ENCODE assay signal across 1 cellular context in the genomic region with DNA sequence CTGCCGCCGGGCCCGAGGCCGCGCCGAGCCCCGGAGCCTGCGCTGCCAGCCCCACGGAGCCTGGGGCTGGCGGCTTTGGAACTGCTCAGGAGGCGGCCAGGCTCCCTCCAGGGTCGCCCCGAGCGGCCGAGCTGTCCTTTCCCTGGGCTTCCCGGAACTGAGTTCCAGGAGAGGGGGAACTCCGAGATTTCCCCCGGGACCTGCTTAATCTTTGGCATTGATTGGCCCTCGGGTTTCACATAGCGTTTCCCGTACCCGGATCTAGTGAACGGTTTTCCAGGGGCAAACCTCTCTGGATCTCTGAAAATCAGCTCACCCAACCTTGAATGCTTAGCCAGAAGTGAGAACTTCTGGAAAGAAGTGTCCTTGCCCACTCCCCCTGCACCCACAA.
TF ChIP-seq lines count a peak whose summit lies in the region.

No MANE protein-coding gene starts in this region.

TF ChIP-seq in WTC11, 78 proteins besides CTCF, POLR2A, EP300 and RAD21 (continued from another document):
- TF ChIP-seq, protein P1, sequence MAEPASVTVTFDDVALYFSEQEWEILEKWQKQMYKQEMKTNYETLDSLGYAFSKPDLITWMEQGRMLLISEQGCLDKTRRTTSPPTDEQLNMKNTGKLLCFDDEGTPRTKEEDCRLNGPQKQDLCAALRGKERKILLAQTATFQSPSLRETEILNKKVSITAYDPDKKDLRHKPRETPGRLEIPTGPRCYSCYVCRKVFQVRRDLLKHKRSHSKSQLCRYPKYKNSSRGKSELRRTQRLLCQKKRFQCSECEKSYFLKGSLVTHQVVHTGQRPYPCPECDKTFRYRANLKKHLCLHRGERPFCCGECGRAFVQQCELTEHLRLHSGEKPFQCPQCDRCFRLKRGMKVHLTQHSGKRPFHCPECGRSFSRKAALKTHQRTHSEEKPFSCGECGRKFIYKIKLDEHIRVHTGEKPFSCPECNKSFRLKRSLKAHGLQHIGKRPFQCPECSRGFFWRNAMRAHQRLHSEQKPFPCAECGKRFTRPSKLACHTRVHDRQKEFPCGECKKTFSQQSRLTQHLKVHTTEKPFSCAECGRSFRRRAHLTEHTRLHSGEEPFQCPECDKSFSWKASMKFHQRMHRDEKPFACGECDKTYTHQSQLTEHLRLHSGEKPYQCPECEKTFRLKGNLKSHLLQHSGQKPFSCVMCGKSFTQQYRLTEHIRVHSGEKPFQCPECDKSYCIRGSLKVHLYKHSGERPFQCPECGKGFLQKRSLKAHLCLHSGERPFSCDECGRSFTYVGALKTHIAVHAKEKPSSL (CRISPR knock-in tag; conservative IDR thresholded peaks at IDR 0.05): no peak
- TF ChIP-seq ZSCAN18 (CRISPR knock-in tag; IDR thresholded peaks at IDR 0.05) (no peak), USF2 (CRISPR knock-in tag; IDR thresholded peaks at IDR 0.05) (no peak)
- TF ChIP-seq, protein P2, sequence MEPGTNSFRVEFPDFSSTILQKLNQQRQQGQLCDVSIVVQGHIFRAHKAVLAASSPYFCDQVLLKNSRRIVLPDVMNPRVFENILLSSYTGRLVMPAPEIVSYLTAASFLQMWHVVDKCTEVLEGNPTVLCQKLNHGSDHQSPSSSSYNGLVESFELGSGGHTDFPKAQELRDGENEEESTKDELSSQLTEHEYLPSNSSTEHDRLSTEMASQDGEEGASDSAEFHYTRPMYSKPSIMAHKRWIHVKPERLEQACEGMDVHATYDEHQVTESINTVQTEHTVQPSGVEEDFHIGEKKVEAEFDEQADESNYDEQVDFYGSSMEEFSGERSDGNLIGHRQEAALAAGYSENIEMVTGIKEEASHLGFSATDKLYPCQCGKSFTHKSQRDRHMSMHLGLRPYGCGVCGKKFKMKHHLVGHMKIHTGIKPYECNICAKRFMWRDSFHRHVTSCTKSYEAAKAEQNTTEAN (CRISPR knock-in tag; IDR thresholded peaks at IDR 0.05): no peak
